In the genomic region with DNA sequence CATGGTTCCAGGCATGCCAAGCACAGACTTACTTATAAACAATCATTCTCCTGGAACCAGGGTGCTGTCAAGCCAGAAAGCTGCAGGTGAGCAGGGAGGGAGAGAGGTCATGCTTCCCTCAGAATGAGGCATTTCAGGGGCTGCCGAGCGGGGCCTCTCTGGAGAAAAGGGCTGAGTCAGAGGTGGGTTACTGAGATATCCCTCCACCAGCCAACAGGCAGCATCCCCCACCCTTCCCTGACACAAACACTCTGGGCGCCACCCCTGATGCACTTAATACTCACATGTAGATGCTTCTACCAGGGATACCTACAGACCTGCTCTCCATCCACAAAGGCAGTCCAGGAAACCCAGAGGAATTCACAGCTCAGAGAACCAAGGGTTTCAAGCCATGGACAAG, we compare ENCODE assay signal across 8 cellular contexts. TPM values are rescaled to one million over a fixed set of nuclear protein-coding genes. Genes with fewer than 3 reads are reported as not detected.
DNase-seq lines count a peak whose midpoint lies in the region; ATAC-seq and TF ChIP-seq lines count a peak whose summit lies in the region.

No MANE protein-coding gene starts in this region.

- H3K27ac ChIP-seq in PC-9 (peak overlapping the region; percentile 94), neuronal stem cell (replicated peaks; ENCODE audit: low read length) (peak overlapping the region; percentile 94)
- H3K27ac ChIP-seq in effector memory CD4-positive, alpha-beta T cell (ENCODE audit: insufficient read depth, low read length, poor library complexity, severe bottlenecking): peak overlapping the region; percentile 84

- H3K4me3 ChIP-seq in PC-9 (no peak overlapping the region), neuronal stem cell (ENCODE audit: low read length in 2 of 2) (no peak overlapping the region)
- no peak overlapping the region for H3K4me3 ChIP-seq in effector memory CD4-positive, alpha-beta T cell (ENCODE audit: insufficient read depth, low read depth, low read length, poor library complexity, severe bottlenecking)

- H2BK15ac ChIP-seq in neuronal stem cell (ENCODE audit: low read length): no peak overlapping the region

- no peak overlapping the region for H3K4ac ChIP-seq in neuronal stem cell (ENCODE audit: low read length)

- H2BK120ac ChIP-seq in neuronal stem cell (ENCODE audit: low read depth, low read length): no peak overlapping the region

- POLR2A ChIA-PET in PC-9 (lab: Charles Lee; ENCODE audit: unreplicated experiment): no interaction called here

- TF ChIP-seq CTCF in PC-9 (conservative IDR thresholded peaks at IDR 0.05): no peak

- no peak overlapping the region for H2BK12ac ChIP-seq in neuronal stem cell (ENCODE audit: low read length)

- intact Hi-C loops in PC-9 (cut with micrococcal nuclease; ENCODE audit: unreplicated experiment): no loop called here

- in situ Hi-C loops in Caki2 (cut with HindIII; ENCODE audit: low pct_unique_long_range_greater_than_20kb, low sequenced_read_pairs) (no loop called here), ACHN (cut with HindIII; ENCODE audit: low pct_ligation_motif_present, low pct_unique_long_range_greater_than_20kb, low sequenced_read_pairs) (no loop called here)

- ATAC-seq in GM19395 (IDR thresholded peaks at IDR 0.05; ENCODE audit: unreplicated experiment) (no peak), HG03135 (IDR thresholded peaks at IDR 0.05; ENCODE audit: unreplicated experiment) (no peak)

- no peak overlapping the region for H2BK5ac ChIP-seq in neuronal stem cell (ENCODE audit: low read length)

- H3K27me3 ChIP-seq in PC-9 (ENCODE audit: insufficient read depth, low read depth): no peaks in the 10 kb centered on the region
- H3K27me3 ChIP-seq in effector memory CD4-positive, alpha-beta T cell (replicated peaks; ENCODE audit: control insufficient read depth, insufficient read depth, low read length, poor library complexity, severe bottlenecking): no peaks in the 10 kb centered on the region
- H3K27me3 ChIP-seq in neuronal stem cell (ENCODE audit: control insufficient read depth in 3 of 3, insufficient read depth in 3 of 3, low read depth in 1 of 3, low read length in 3 of 3): no peaks in the 10 kb centered on the region

- peak; percentile 22 for DNase-seq in Caki2 (ENCODE audit: low read depth)
- no peak for DNase-seq in PC-9
- DNase-seq in effector memory CD4-positive, alpha-beta T cell: no peak
- DNase-seq in neuronal stem cell (ENCODE audit: low spot score): no peak
- no peak for DNase-seq in stimulated activated naive CD4-positive, alpha-beta T cell treated with Interleukin-2 at 50 U/mL for 16 hours (lab: John Stamatoyannopoulos, UW)
- DNase-seq in ACHN: no peak

- WGBS in neuronal stem cell (ENCODE audit: extremely low coverage in 2 of 2, insufficient read length in 2 of 2, insufficient replicate concordance in 1 of 2), 2 donors: no CpG with 5 or more reads among the region's 3 CpGs

- H3K4me1 ChIP-seq in PC-9 (replicated peaks; ENCODE audit: insufficient read depth) (peaks cover 49% of the 10 kb centered on the region), neuronal stem cell (ENCODE audit: control insufficient read depth in 2 of 2, insufficient read depth in 1 of 2, low read depth in 1 of 2, low read length in 2 of 2) (peaks cover 25 to 28% of the 10 kb centered on the region in 2 donors)
- peaks cover 46% of the 10 kb centered on the region for H3K4me1 ChIP-seq in effector memory CD4-positive, alpha-beta T cell (ENCODE audit: control insufficient read depth, insufficient read depth, low read length, poor library complexity, severe bottlenecking)

- H4K8ac ChIP-seq in neuronal stem cell (ENCODE audit: low read depth, low read length): no peak overlapping the region

- H4K20me1 ChIP-seq in PC-9 (ENCODE audit: insufficient read depth): peaks cover 14% of the 10 kb centered on the region

- H3K4me2 ChIP-seq in PC-9 (peak overlapping the region; percentile 87), neuronal stem cell (ENCODE audit: insufficient read depth, low read length, poor library complexity, severe bottlenecking) (no peak overlapping the region)

- H3K36me3 ChIP-seq in PC-9 (ENCODE audit: low read depth) (peaks cover 12% of the 10 kb centered on the region; the same call in 1 of the 2 replicates), neuronal stem cell (replicated peaks in 1 of 2; ENCODE audit: control insufficient read depth in 2 of 2, insufficient read depth in 2 of 2, low read length in 2 of 2) (peaks cover 4 to 15% of the 10 kb centered on the region in 2 donors)
- H3K36me3 ChIP-seq in effector memory CD4-positive, alpha-beta T cell (ENCODE audit: control insufficient read depth, insufficient read depth, low read length): peaks cover 2% of the 10 kb centered on the region

- no peaks in the 10 kb centered on the region for H3K9me2 ChIP-seq in PC-9 (ENCODE audit: insufficient read depth)

- peaks cover 75% of the 10 kb centered on the region for H3K79me2 ChIP-seq in PC-9 (ENCODE audit: low read depth)

- no peak overlapping the region for H3K14ac ChIP-seq in neuronal stem cell (ENCODE audit: low read length)

- H3K18ac ChIP-seq in neuronal stem cell (ENCODE audit: low read length): no peak overlapping the region

- H2AFZ ChIP-seq in PC-9 (no peak overlapping the region), neuronal stem cell (ENCODE audit: low read length) (no peak overlapping the region)

- no TSS peak for BruUV-seq in PC-9 (replicated peaks; lab: Mats Ljungman, UMichigan)

- H4K91ac ChIP-seq in neuronal stem cell (ENCODE audit: low read depth, low read length, poor library complexity): no peak overlapping the region

- peak overlapping the region; percentile 5 for H2AK5ac ChIP-seq in neuronal stem cell (ENCODE audit: low read depth, low read length)

- H3K23ac ChIP-seq in neuronal stem cell (ENCODE audit: low read depth, low read length, poor library complexity): peak overlapping the region; percentile 0

- CTCF ChIA-PET in PC-9 (lab: Charles Lee): interaction anchor here (0.6 to 0.7 kb wide), 3 partner anchors 11 to 150 kb away, joined by 3 to 8 read pairs (median 7); no protein-coding TSS in a partner anchor

- no peaks in the 10 kb centered on the region for H3K9me3 ChIP-seq in PC-9 (ENCODE audit: insufficient read depth, low read depth)
- H3K9me3 ChIP-seq in effector memory CD4-positive, alpha-beta T cell (ENCODE audit: control insufficient read depth, low read length): no peaks in the 10 kb centered on the region
- no peaks in the 10 kb centered on the region for H3K9me3 ChIP-seq in neuronal stem cell (replicated peaks in 1 of 2; ENCODE audit: control insufficient read depth in 2 of 2, insufficient read depth in 1 of 2, low read depth in 1 of 2, low read length in 2 of 2)

- peaks cover 7% of the 10 kb centered on the region for H3K79me1 ChIP-seq in neuronal stem cell (ENCODE audit: low read depth, low read length)

- H3F3A ChIP-seq in PC-9 (ENCODE audit: insufficient read depth, low read depth): peaks cover 67% of the 10 kb centered on the region

- no peak overlapping the region for H3K9ac ChIP-seq in neuronal stem cell (ENCODE audit: low read depth, low read length, poor library complexity)

RNA-seq across cellular contexts. Expression of a gene that starts 13.1 kb away (rescaled TPM):
- total RNA-seq in Caki2 (2014; rRNA removed; shearing (Covaris generic); ENCODE audit: low replicate concordance): 4.0 and 6.4 TPM in 2 replicates
- 42.9 and 59.2 TPM in 2 replicates for total RNA-seq in PC-9 (2021)
- polyA plus RNA-seq in neuronal stem cell (2013, experiment 1 of 2): 49.4 TPM
- 50.2 TPM for polyA plus RNA-seq in neuronal stem cell (2013, experiment 2 of 2)

RNA-seq across cellular contexts. Expression of a gene that starts 25.1 kb away (rescaled TPM):
- 25.8 and 62.3 TPM in 2 replicates for total RNA-seq in Caki2 (2014; rRNA removed; shearing (Covaris generic); ENCODE audit: low replicate concordance)
- total RNA-seq in PC-9 (2021): 33.4 and 39.7 TPM in 2 replicates
- 46.9 TPM for polyA plus RNA-seq in neuronal stem cell (2013, experiment 1 of 2)
- polyA plus RNA-seq in neuronal stem cell (2013, experiment 2 of 2): 46.5 TPM

RNA-seq across cellular contexts. Expression of a gene that starts 49.2 kb away (rescaled TPM):
- 49.1 and 71.2 TPM in 2 replicates for total RNA-seq in Caki2 (2014; rRNA removed; shearing (Covaris generic); ENCODE audit: low replicate concordance)
- 12.4 and 20.5 TPM in 2 replicates for total RNA-seq in PC-9 (2021)
- 26.4 TPM for polyA plus RNA-seq in neuronal stem cell (2013, experiment 1 of 2)
- polyA plus RNA-seq in neuronal stem cell (2013, experiment 2 of 2): 25.2 TPM
